12 cellular contexts compared by ENCODE assay signal in the genomic region with DNA sequence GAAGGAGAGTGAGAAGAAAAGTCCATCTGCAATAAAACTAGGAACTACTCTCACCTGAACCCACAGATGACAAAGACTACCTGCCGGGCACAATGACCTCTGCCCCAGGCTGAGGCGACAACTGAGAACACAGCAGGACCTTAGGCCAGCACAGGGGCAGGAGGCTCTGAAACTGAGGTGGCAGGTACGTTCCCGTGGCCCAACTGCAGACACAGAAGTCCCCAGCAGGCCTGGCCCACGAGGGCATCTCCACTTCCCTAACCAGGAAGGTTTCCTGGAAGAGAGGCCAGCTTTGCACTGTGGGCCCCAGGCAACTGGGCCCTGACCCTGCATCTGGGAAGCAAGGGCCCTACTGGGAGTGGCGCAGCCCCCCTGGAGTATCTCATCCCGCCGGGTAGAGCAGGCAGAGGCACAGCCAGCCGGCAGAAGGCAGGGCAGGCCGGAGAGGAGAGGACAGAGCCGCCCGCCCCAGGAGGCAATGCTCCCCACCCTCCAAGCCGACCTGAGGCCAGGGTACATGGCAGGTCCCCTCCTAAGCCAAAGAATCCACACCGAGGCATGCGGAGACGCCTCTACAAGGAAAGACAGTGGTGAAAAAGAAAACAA. TPM values are rescaled to one million over a fixed set of nuclear protein-coding genes. Genes with fewer than 3 reads are reported as not detected.
DNase-seq lines count a peak whose midpoint lies in the region; ATAC-seq, FAIRE-seq and TF ChIP-seq lines count a peak whose summit lies in the region.
"Had no signal": no experiment of that assay in that cellular context is flagged by ENCODE, and none has a peak within 500 bp of the region (broad histone marks: within the 10 kb centered on the region; RNA-seq: fewer than 3 reads in every experiment).

No MANE protein-coding gene starts in this region.

- no peak for TF ChIP-seq POLR2A in HepG2 (IDR thresholded peaks at IDR 0.05; ENCODE audit: insufficient read depth in 1 of 2, low read depth in 2 of 2, low read length in 2 of 2)

- no peak for DNase-seq in activated CD4-positive, alpha-beta T cell treated with anti-CD3 and anti-CD28 coated beads, Interleukin-2, amount 10 ng/mL, durations not matched to agents 7 days and 5 days
- no peak for DNase-seq in activated CD4-positive, alpha-beta T cell treated with anti-CD3 and anti-CD28 coated beads for 1 hour
- DNase-seq in HepG2 (ENCODE audit: low spot score) (no peak), COLO668 (lab: John Stamatoyannopoulos, UW; ENCODE audit: unreplicated experiment) (no peak), SK-N-SH (no peak)
- DNase-seq in stimulated activated naive B cell treated with anti-CD40 and anti-IgM and Interleukin-4, amounts not matched to agents 10 μg/mL and 1 μg/mL and 100 μg/mL, for 72 hours: no peak
- DNase-seq: HCEC 1CT, islet precursor cell had no signal

- peaks cover 20% of the 10 kb centered on the region for H3K36me3 Mint-ChIP-seq in activated CD4-positive, alpha-beta T cell treated with anti-CD3 and anti-CD28 coated beads, Interleukin-2, amount 10 ng/mL, durations not matched to agents 7 days and 5 days (ENCODE audit: low read depth)
- H3K36me3 Mint-ChIP-seq in activated naive CD8-positive, alpha-beta T cell: peaks cover 4% of the 10 kb centered on the region
- peaks cover 10 to 35% of the 10 kb centered on the region in 2 donors for H3K36me3 Mint-ChIP-seq in stimulated activated naive B cell treated with anti-CD40 and anti-IgM and Interleukin-4, amounts not matched to agents 10 μg/mL and 1 μg/mL and 100 μg/mL, for 72 hours

- H3K27me3 Mint-ChIP-seq in activated CD4-positive, alpha-beta T cell treated with anti-CD3 and anti-CD28 coated beads, Interleukin-2, amount 10 ng/mL, durations not matched to agents 7 days and 5 days: no peaks in the 10 kb centered on the region
- H3K27me3 Mint-ChIP-seq in activated naive CD8-positive, alpha-beta T cell: no peaks in the 10 kb centered on the region
- H3K27me3 Mint-ChIP-seq in stimulated activated naive B cell treated with anti-CD40 and anti-IgM and Interleukin-4, amounts not matched to agents 10 μg/mL and 1 μg/mL and 100 μg/mL, for 72 hours: no peaks in the 10 kb centered on the region

- H4K20me1 ChIP-seq in HepG2 (ENCODE audit: insufficient read depth, low read length) (peaks cover 77% of the 10 kb centered on the region), SK-N-SH (ENCODE audit: insufficient read depth) (peaks cover 81% of the 10 kb centered on the region)

- H3K4me3 Mint-ChIP-seq in activated CD4-positive, alpha-beta T cell treated with anti-CD3 and anti-CD28 coated beads, Interleukin-2, amount 10 ng/mL, durations not matched to agents 7 days and 5 days: peak overlapping the region; percentile 40
- H3K4me3 Mint-ChIP-seq in activated naive CD8-positive, alpha-beta T cell: peak overlapping the region; percentile 73
- peak overlapping the region; percentile 76 to 78 for H3K4me3 Mint-ChIP-seq in stimulated activated naive B cell treated with anti-CD40 and anti-IgM and Interleukin-4, amounts not matched to agents 10 μg/mL and 1 μg/mL and 100 μg/mL, for 72 hours

- H3K9me2 ChIP-seq in SK-N-SH: no peaks in the 10 kb centered on the region

- BruUV-seq in HepG2 (replicated peaks; lab: Mats Ljungman, UMichigan): no TSS peak

- no peak overlapping the region for H3K27ac ChIP-seq in HepG2 (ENCODE audit: extremely low read length, insufficient read depth, low read length)
- H3K27ac ChIP-seq in SK-N-SH (ENCODE audit: low read depth in 2 of 2, low read length in 1 of 2): peak overlapping the region in 1 of 2 experiments; percentile 28; a peak in 1 of 4 replicates

- in situ Hi-C loops in HepG2 (cut with HindIII; ENCODE audit: extremely low pct_ligation_motif_present, low pct_unique_long_range_greater_than_20kb): no loop called here

- H2AFZ ChIP-seq in HepG2 (ENCODE audit: low read length): no peak overlapping the region
- H2AFZ ChIP-seq in SK-N-SH (ENCODE audit: low read depth): no peak overlapping the region

- no peaks in the 10 kb centered on the region for H3K9me3 Mint-ChIP-seq in activated CD4-positive, alpha-beta T cell treated with anti-CD3 and anti-CD28 coated beads, Interleukin-2, amount 10 ng/mL, durations not matched to agents 7 days and 5 days
- no peaks in the 10 kb centered on the region for H3K9me3 Mint-ChIP-seq in activated naive CD8-positive, alpha-beta T cell (ENCODE audit: low read depth)
- no peaks in the 10 kb centered on the region for H3K9me3 Mint-ChIP-seq in stimulated activated naive B cell treated with anti-CD40 and anti-IgM and Interleukin-4, amounts not matched to agents 10 μg/mL and 1 μg/mL and 100 μg/mL, for 72 hours

- TF ChIP-seq RAD21 in HepG2 (CRISPR knock-in tag; IDR thresholded peaks at IDR 0.05): no peak
- TF ChIP-seq RAD21 in SK-N-SH (IDR thresholded peaks at IDR 0.05; ENCODE audit: low read length): no peak

- H3K4me2 ChIP-seq in HepG2 (ENCODE audit: low read depth, low read length) (no peak overlapping the region), SK-N-SH (no peak overlapping the region)

- H3K9ac ChIP-seq in HepG2 (ENCODE audit: insufficient read depth, low read depth, low read length) (no peak overlapping the region), SK-N-SH (no peak overlapping the region)

- TF ChIP-seq EP300 in HepG2 (IDR thresholded peaks at IDR 0.05; ENCODE audit: low read depth in 2 of 2, low read length in 2 of 2): no peak
- TF ChIP-seq EP300 in HepG2 (CRISPR knock-in tag; IDR thresholded peaks at IDR 0.05; ENCODE audit: borderline replicate concordance): no peak
- no peak for TF ChIP-seq EP300 in SK-N-SH (IDR thresholded peaks at IDR 0.05; ENCODE audit: borderline replicate concordance in 1 of 2, low read depth in 1 of 2, low read length in 1 of 2)

- H3K36me3 ChIP-seq in HepG2 (replicated peaks in 1 of 2; ENCODE audit: control insufficient read depth in 1 of 2, insufficient read depth in 2 of 2, low read length in 2 of 2): peaks cover 1 to 13% of the 10 kb centered on the region in 2 experiments; a peak in 4 of 5 replicates
- peaks cover 0 to 4% of the 10 kb centered on the region in 2 experiments for H3K36me3 ChIP-seq in SK-N-SH (replicated peaks in 1 of 2; ENCODE audit: control insufficient read depth in 1 of 2, insufficient read depth in 2 of 2, low read length in 1 of 2)

- H3K4me3 ChIP-seq in HepG2 (replicated peaks in 1 of 3; ENCODE audit: insufficient read depth in 1 of 3, low read depth in 2 of 3, low read length in 3 of 3): no peak overlapping the region
- H3K4me3 ChIP-seq in SK-N-SH (ENCODE audit: low read depth in 2 of 2, low read length in 1 of 2): no peak overlapping the region

- peak; percentile 19; the same call in 2 of the 3 replicates for ATAC-seq in HepG2
- no peak for ATAC-seq in stimulated activated naive B cell treated with anti-CD40 and anti-IgM and Interleukin-4, amounts not matched to agents 10 μg/mL and 1 μg/mL and 100 μg/mL, for 72 hours (replicated peaks)
- ATAC-seq in GM18868 (IDR thresholded peaks at IDR 0.05; ENCODE audit: unreplicated experiment): no peak
- ATAC-seq: esophagus mucosa had no signal

- H3K27me3 ChIP-seq in HepG2 (ENCODE audit: control insufficient read depth in 1 of 2, insufficient read depth in 2 of 2, low read length in 2 of 2) (no peaks in the 10 kb centered on the region), SK-N-SH (ENCODE audit: insufficient read depth) (no peaks in the 10 kb centered on the region)

- intact Hi-C loops in HepG2 (cut with micrococcal nuclease; ENCODE audit: unreplicated experiment): loop anchor here (5.0 kb wide), 1 partner anchor 72 kb away; no protein-coding TSS in a partner anchor

- H3K27ac Mint-ChIP-seq in activated CD4-positive, alpha-beta T cell treated with anti-CD3 and anti-CD28 coated beads, Interleukin-2, amount 10 ng/mL, durations not matched to agents 7 days and 5 days: peak overlapping the region; percentile 37
- peak overlapping the region; percentile 70 for H3K27ac Mint-ChIP-seq in activated naive CD8-positive, alpha-beta T cell
- no peak overlapping the region for H3K27ac Mint-ChIP-seq in stimulated activated naive B cell treated with anti-CD40 and anti-IgM and Interleukin-4, amounts not matched to agents 10 μg/mL and 1 μg/mL and 100 μg/mL, for 72 hours

- peaks cover 82% of the 10 kb centered on the region for H3K4me1 Mint-ChIP-seq in activated CD4-positive, alpha-beta T cell treated with anti-CD3 and anti-CD28 coated beads, Interleukin-2, amount 10 ng/mL, durations not matched to agents 7 days and 5 days
- H3K4me1 Mint-ChIP-seq in activated naive CD8-positive, alpha-beta T cell (ENCODE audit: low read depth): peaks cover 90% of the 10 kb centered on the region
- peaks cover 60 to 99% of the 10 kb centered on the region in 2 donors for H3K4me1 Mint-ChIP-seq in stimulated activated naive B cell treated with anti-CD40 and anti-IgM and Interleukin-4, amounts not matched to agents 10 μg/mL and 1 μg/mL and 100 μg/mL, for 72 hours

- FAIRE-seq in HepG2 (lab: Jason Lieb, UNC): no peak
- FAIRE-seq: TTC549 had no signal

- H3K9me3 ChIP-seq in HepG2 (ENCODE audit: low read length) (no peaks in the 10 kb centered on the region), SK-N-SH (no peaks in the 10 kb centered on the region)

- CTCF ChIA-PET in activated CD4-positive, alpha-beta T cell treated with anti-CD3 and anti-CD28 coated beads, Interleukin-2, amount 10 ng/mL, durations not matched to agents 7 days and 5 days (lab: Charles Lee): interaction anchor here (1.0 to 1.9 kb wide), 4 partner anchors 9 to 19 kb away, joined by 3 to 5 read pairs (median 4); no protein-coding TSS in a partner anchor
- CTCF ChIA-PET in HepG2 (lab: Yijun Ruan, JAX; ENCODE audit: low intra/inter-chr PET ratio, low total read pairs): no interaction called here
- CTCF ChIA-PET in SK-N-SH (lab: Yijun Ruan, JAX): interaction anchor here (0.5 to 2.4 kb wide), 2 partner anchors 40 to 96 kb away, joined by 3 to 8 read pairs; no protein-coding TSS in a partner anchor

- POLR2A ChIA-PET in activated CD4-positive, alpha-beta T cell treated with anti-CD3 and anti-CD28 coated beads, Interleukin-2, amount 10 ng/mL, durations not matched to agents 7 days and 5 days (lab: Charles Lee): interaction anchor here (0.6 kb wide), 1 partner anchor 62 kb away, joined by 3 read pairs; no protein-coding TSS in a partner anchor
- POLR2A ChIA-PET in HepG2 (lab: Yijun Ruan, JAX): no interaction called here
- POLR2A ChIA-PET in SK-N-SH (lab: Yijun Ruan, JAX): no interaction called here

- TF ChIP-seq CTCF in HepG2 (CRISPR knock-in tag; IDR thresholded peaks at IDR 0.05) (no peak), SK-N-SH (IDR thresholded peaks at IDR 0.05) (no peak)

- H3K4me1 ChIP-seq in HepG2 (ENCODE audit: insufficient read depth, low read length): peaks cover 85% of the 10 kb centered on the region
- peaks cover 0 to 52% of the 10 kb centered on the region in 2 experiments; a peak in 3 of 4 replicates for H3K4me1 ChIP-seq in SK-N-SH (ENCODE audit: control insufficient read depth in 1 of 2, insufficient read depth in 2 of 2, low read depth in 1 of 2, low read length in 1 of 2)

- peaks cover 94% of the 10 kb centered on the region for H3K79me2 ChIP-seq in HepG2 (ENCODE audit: insufficient read depth, low read length)
- peaks cover 98% of the 10 kb centered on the region for H3K79me2 ChIP-seq in SK-N-SH (ENCODE audit: insufficient read depth)

- H3F3A ChIP-seq in SK-N-SH (replicated peaks; ENCODE audit: insufficient read depth): no peaks in the 10 kb centered on the region

- 84% methylated on average over 10 of the region's 16 CpGs for WGBS in HepG2 (ENCODE audit: low lambda C conversion rate)
- 74% methylated on average over 7 of the region's 16 CpGs for WGBS in SK-N-SH (ENCODE audit: low lambda C conversion rate)

RNA-seq across cellular contexts. Expression of a gene that starts 32.7 kb away (rescaled TPM):
- total RNA-seq in activated CD4-positive, alpha-beta T cell treated with anti-CD3 and anti-CD28 coated beads, Interleukin-2, amount 10 ng/mL, durations not matched to agents 7 days and 5 days: 100 to 1,000 TPM; 160 to 170 TPM
- total RNA-seq in HepG2 (2016; rRNA removed; fragmentation: Illumina TruSeq; extraction: Trizol): 73.0 and 78.3 TPM in 2 replicates
- 61.3 and 71.1 TPM in 2 replicates for total RNA-seq in HepG2 (2016; cell fraction: cytosol; rRNA removed; fragmentation: Illumina TruSeq; extraction: Trizol; ENCODE audit: low read depth)
- 63.6 and 74.1 TPM in 2 replicates for total RNA-seq in HepG2 (2016; cell fraction: insoluble cytoplasmic fraction; rRNA removed; fragmentation: Illumina TruSeq; extraction: Trizol)
- total RNA-seq in HepG2 (2016; cell fraction: membrane; rRNA removed; fragmentation: Illumina TruSeq; extraction: Trizol): 126 and 128 TPM in 2 replicates
- 40.9 and 49.2 TPM in 2 replicates for total RNA-seq in HepG2 (2016; cell fraction: nucleus; rRNA removed; fragmentation: Illumina TruSeq; extraction: Trizol)
- polyA plus RNA-seq in HepG2 (2011; rRNA removed) (43.3 and 51.3 TPM in 2 replicates), SK-N-SH (2012; rRNA removed) (17.1 and 30.5 TPM in 2 replicates)
- 44.0 and 59.6 TPM in 2 replicates for polyA plus RNA-seq in HepG2 (2011; cell fraction: cytosol; rRNA removed)
- polyA plus RNA-seq in HepG2 (2011; cell fraction: nucleus; rRNA removed): 38.4 and 41.3 TPM in 2 replicates
- polyA plus RNA-seq in HepG2 (2012): 102 and 104 TPM in 2 replicates
- 66.6 and 74.8 TPM in 2 replicates for polyA plus RNA-seq in HepG2 (2016; cell fraction: cytosol; fragmentation: Illumina TruSeq; extraction: Trizol; ENCODE audit: low read depth)
- polyA plus RNA-seq in HepG2 (2016; cell fraction: insoluble cytoplasmic fraction; fragmentation: Illumina TruSeq; extraction: Trizol; ENCODE audit: low read depth): 104 and 126 TPM in 2 replicates
- 140 and 148 TPM in 2 replicates for polyA plus RNA-seq in HepG2 (2016; cell fraction: membrane; fragmentation: Illumina TruSeq; extraction: Trizol; ENCODE audit: low read depth)
- 70.2 and 70.8 TPM in 2 replicates for polyA plus RNA-seq in HepG2 (2016; cell fraction: nucleus; fragmentation: Illumina TruSeq; extraction: Trizol; ENCODE audit: insufficient read depth, low read depth)
- polyA minus RNA-seq in HepG2 (2011; rRNA and poly(A)+ RNA removed; ENCODE audit: low replicate concordance): 20.7 and 22.8 TPM in 2 replicates
- polyA minus RNA-seq in HepG2 (2011; cell fraction: cytosol; rRNA and poly(A)+ RNA removed): 32.6 and 40.5 TPM in 2 replicates
- 44.5 and 46.1 TPM in 2 replicates for polyA minus RNA-seq in HepG2 (2011; cell fraction: nucleus; rRNA and poly(A)+ RNA removed)
- 37.7 and 54.1 TPM in 2 replicates for polyA plus RNA-seq in SK-N-SH (2012; cell fraction: cytosol; rRNA removed)
- polyA plus RNA-seq in SK-N-SH (2012; cell fraction: nucleus; rRNA removed): 25.0 and 27.8 TPM in 2 replicates
